In genomic region chr3:47266709-47267489, GRCh38 we compare ENCODE assay signal across 8 cellular contexts. TPM values are rescaled to one million over a fixed set of nuclear protein-coding genes. Genes with fewer than 3 reads are reported as not detected.
A peak's percentile ranks its signal among the peaks of the same experiment; 100 is the strongest.
DNase-seq lines count a peak whose midpoint lies in the region; ATAC-seq and TF ChIP-seq lines count a peak whose summit lies in the region.

No MANE protein-coding gene starts in this region.

- H3K4me3 ChIP-seq in cardiac fibroblast (replicated peaks in 1 of 2; ENCODE audit: low read depth in 2 of 2, low read length in 2 of 2) = no peak overlapping the region

- peak overlapping the region in 1 of 2 donors; percentile 72 for H3K27ac Mint-ChIP-seq in stimulated activated naive CD8-positive, alpha-beta T cell treated with anti-CD3 and anti-CD28 coated beads, Interleukin-15, amount 100 ng/mL, for 72 hours
- no peak overlapping the region for H3K27ac Mint-ChIP-seq in WTC11

- no peak for TF ChIP-seq CTCF in cardiac fibroblast (IDR thresholded peaks at IDR 0.05; ENCODE audit: low read depth, low read length)
- TF ChIP-seq CTCF in WTC11 (IDR thresholded peaks at IDR 0.05) = no peak

- CTCF ChIA-PET in WTC11 (lab: Charles Lee) = no interaction called here

- no peaks in the 10 kb centered on the region for H3K36me3 Mint-ChIP-seq in WTC11

- no peaks in the 10 kb centered on the region for H3K27me3 Mint-ChIP-seq in stimulated activated naive CD8-positive, alpha-beta T cell treated with anti-CD3 and anti-CD28 coated beads, Interleukin-15, amount 100 ng/mL, for 72 hours
- H3K27me3 Mint-ChIP-seq in WTC11 (ENCODE audit: low read depth) = no peaks in the 10 kb centered on the region

- DNase-seq in COLO668 (lab: John Stamatoyannopoulos, UW; ENCODE audit: unreplicated experiment) = peak; percentile 40
- peak; percentile 28 for DNase-seq in SK-MEL-5 (ENCODE audit: low read depth, low spot score)
- DNase-seq in cardiac fibroblast (ENCODE audit: low read depth in 2 of 2) = peak; percentile 94 to 96
- DNase-seq in mesenteric fat pad (ENCODE audit: low spot score) = peak; percentile 85
- DNase-seq in stimulated activated naive CD8-positive, alpha-beta T cell treated with anti-CD3 and anti-CD28 coated beads, Interleukin-15, amount 100 ng/mL, for 72 hours = peak; percentile 35 to 54
- DNase-seq in WTC11 (ENCODE audit: low spot score) = no peak
- DNase-seq in NCI-H748 (lab: John Stamatoyannopoulos, UW; ENCODE audit: unreplicated experiment) = no peak

- no peak overlapping the region for H3K4me3 Mint-ChIP-seq in stimulated activated naive CD8-positive, alpha-beta T cell treated with anti-CD3 and anti-CD28 coated beads, Interleukin-15, amount 100 ng/mL, for 72 hours
- H3K4me3 Mint-ChIP-seq in WTC11 = no peak overlapping the region

- ATAC-seq in HG02678 (IDR thresholded peaks at IDR 0.05; ENCODE audit: unreplicated experiment) = peak; percentile 68
- peak; percentile 85 for ATAC-seq in stimulated activated naive CD8-positive, alpha-beta T cell treated with anti-CD3 and anti-CD28 coated beads, Interleukin-15, amount 100 ng/mL, for 72 hours
- ATAC-seq in WTC11 = no peak

- POLR2A ChIA-PET in WTC11 (lab: Charles Lee) = no interaction called here

- H3K9me3 Mint-ChIP-seq in stimulated activated naive CD8-positive, alpha-beta T cell treated with anti-CD3 and anti-CD28 coated beads, Interleukin-15, amount 100 ng/mL, for 72 hours = no peaks in the 10 kb centered on the region
- H3K9me3 Mint-ChIP-seq in WTC11 = no peaks in the 10 kb centered on the region

- in situ Hi-C loops in SK-MEL-5 (cut with HindIII; ENCODE audit: low pct_unique_long_range_greater_than_20kb, low sequenced_read_pairs) = no loop called here

- H3K4me1 Mint-ChIP-seq in stimulated activated naive CD8-positive, alpha-beta T cell treated with anti-CD3 and anti-CD28 coated beads, Interleukin-15, amount 100 ng/mL, for 72 hours = peaks cover 10% of the 10 kb centered on the region
- no peaks in the 10 kb centered on the region for H3K4me1 Mint-ChIP-seq in WTC11

TF ChIP-seq in WTC11, 78 proteins besides CTCF, POLR2A, EP300 and RAD21 (continues in another document):
- no peak for TF ChIP-seq ZNF512 (CRISPR knock-in tag; IDR thresholded peaks at IDR 0.05; ENCODE audit: borderline replicate concordance)
- TF ChIP-seq USF1 (CRISPR knock-in tag; IDR thresholded peaks at IDR 0.05) = no peak
- TF ChIP-seq FOXP1 (CRISPR knock-in tag; IDR thresholded peaks at IDR 0.05; ENCODE audit: borderline replicate concordance) = no peak
- TF ChIP-seq JAZF1 (CRISPR knock-in tag; IDR thresholded peaks at IDR 0.05) = no peak
- TF ChIP-seq ZNF263 (CRISPR knock-in tag; IDR thresholded peaks at IDR 0.05; ENCODE audit: low read depth) = no peak
- no peak for TF ChIP-seq NR1H2 (CRISPR knock-in tag; IDR thresholded peaks at IDR 0.05)
- no peak for TF ChIP-seq ZBTB43 (CRISPR knock-in tag; IDR thresholded peaks at IDR 0.05)
- no peak for TF ChIP-seq ZNF532 (CRISPR knock-in tag; IDR thresholded peaks at IDR 0.05; ENCODE audit: borderline replicate concordance)
- no peak for TF ChIP-seq ELF4 (CRISPR knock-in tag; IDR thresholded peaks at IDR 0.05; ENCODE audit: low read depth)
- no peak for TF ChIP-seq STAT6 (CRISPR knock-in tag; conservative IDR thresholded peaks at IDR 0.05; ENCODE audit: low read depth)
- no peak for TF ChIP-seq TP53 (CRISPR knock-in tag; IDR thresholded peaks at IDR 0.05)
- TF ChIP-seq GRHL2 (CRISPR knock-in tag; IDR thresholded peaks at IDR 0.05; ENCODE audit: insufficient replicate concordance, severe bottlenecking) = no peak
- TF ChIP-seq OVOL2 (CRISPR knock-in tag; IDR thresholded peaks at IDR 0.05; ENCODE audit: borderline replicate concordance) = no peak

RNA-seq across cellular contexts. Expression of gene KIF9, which starts 15.7 kb away (rescaled TPM):
- total RNA-seq in SK-MEL-5 (2014; rRNA removed; shearing (Covaris generic)) = 8.0 and 14.3 TPM in 2 replicates
- polyA plus RNA-seq in SK-MEL-5 (2015; cell fraction: cytosol; rRNA removed) = 8.9 and 12.5 TPM in 2 replicates
- 5.0 and 8.4 TPM in 2 replicates for polyA plus RNA-seq in SK-MEL-5 (2015; cell fraction: nucleus; rRNA removed)
- 4.9 TPM for total RNA-seq in mesenteric fat pad
- total RNA-seq in WTC11 (2021) = 4.4 to 5.8 TPM (median 5.7 TPM) in 3 replicates

RNA-seq across cellular contexts. Expression of gene KLHL18, which starts 15.8 kb away (rescaled TPM):
- 14.9 TPM in 2 replicates for total RNA-seq in SK-MEL-5 (2014; rRNA removed; shearing (Covaris generic))
- polyA plus RNA-seq in SK-MEL-5 (2015; cell fraction: cytosol; rRNA removed) = 18.3 and 32.4 TPM in 2 replicates
- 10.7 and 26.6 TPM in 2 replicates for polyA plus RNA-seq in SK-MEL-5 (2015; cell fraction: nucleus; rRNA removed)
- total RNA-seq in mesenteric fat pad = 33.7 TPM
- total RNA-seq in WTC11 (2021) = 23.4 to 29.5 TPM (median 28.4 TPM) in 3 replicates

Comparison
In these comparisons a context has a peak if more than half of its experiments do, and no peak if none do; other contexts are left out.
1. DNase-seq: peak in COLO668 (single experiment), SK-MEL-5 (single experiment), cardiac fibroblast (2 of 2), mesenteric fat pad (single experiment) and stimulated activated naive CD8-positive, alpha-beta T cell treated with anti-CD3 and anti-CD28 coated beads, Interleukin-15, amount 100 ng/mL, for 72 hours (2 of 2); none in WTC11 (single experiment) and NCI-H748 (single experiment).